In genomic region chr5:74798977-74799911, GRCh38 we compare ENCODE assay signal across 19 cellular contexts. TPM values are rescaled to one million over a fixed set of nuclear protein-coding genes. Genes with fewer than 3 reads are reported as not detected.
DNase-seq lines count a peak whose midpoint lies in the region; ATAC-seq and TF ChIP-seq lines count a peak whose summit lies in the region.
"Had no signal": no experiment of that assay in that cellular context is flagged by ENCODE, and none has a peak within 500 bp of the region (broad histone marks: within the 10 kb centered on the region; RNA-seq: fewer than 3 reads in every experiment).

No MANE protein-coding gene starts in this region.

- H2BK5ac ChIP-seq in IMR-90 (ENCODE audit: low read depth, low read length, poor library complexity, severe bottlenecking) = no peak overlapping the region

- H3K4ac ChIP-seq in IMR-90 (ENCODE audit: low read depth, low read length) = no peak overlapping the region

- no peak for TF ChIP-seq CTCF in IMR-90 (conservative IDR thresholded peaks at IDR 0.05; ENCODE audit: low read depth, low read length)
- TF ChIP-seq CTCF in choroid plexus epithelial cell (conservative IDR thresholded peaks at IDR 0.05; ENCODE audit: low read depth, low read length) = no peak
- no peak for TF ChIP-seq CTCF in Caco-2 (IDR thresholded peaks at IDR 0.05; ENCODE audit: insufficient read depth in 1 of 2, low read depth in 1 of 2, low read length in 1 of 2, severe bottlenecking in 1 of 2, unreplicated experiment in 1 of 2)

- dilution Hi-C loops in IMR-90 (cut with HindIII; ENCODE audit: low sequenced_read_pairs, unreplicated experiment) = no loop called here

- no peaks in the 10 kb centered on the region; the same call in 1 of the 2 replicates for H3K9me1 ChIP-seq in IMR-90 (ENCODE audit: insufficient read depth, low read length)

- H3K56ac ChIP-seq in IMR-90 (ENCODE audit: extremely low read depth, insufficient read depth, low read length) = no peak overlapping the region

- H3K9me3 Mint-ChIP-seq in Caco-2 (ENCODE audit: unreplicated experiment) = no peaks in the 10 kb centered on the region
- H3K9me3 Mint-ChIP-seq: CD4-positive, alpha-beta T cell had no signal

- no peak overlapping the region for H2BK120ac ChIP-seq in IMR-90 (ENCODE audit: low read depth, low read length)

- no peaks in the 10 kb centered on the region for H3K9me3 ChIP-seq in IMR-90 (ENCODE audit: control insufficient read depth, insufficient read depth, low read length)
- H3K9me3 ChIP-seq in skeletal muscle satellite cell (replicated peaks; ENCODE audit: low read length) = no peaks in the 10 kb centered on the region
- no peaks in the 10 kb centered on the region for H3K9me3 ChIP-seq in Caco-2

- CTCF ChIA-PET in IMR-90 (lab: Yijun Ruan, JAX) = no interaction called here
- CTCF ChIA-PET in Caco-2 (lab: Charles Lee) = no interaction called here

- intact Hi-C loops in IMR-90 (cut with micrococcal nuclease) = no loop called here
- intact Hi-C loops in Caco-2 (cut with micrococcal nuclease; ENCODE audit: unreplicated experiment) = no loop called here

- H3K27ac ChIP-seq in IMR-90 (ENCODE audit: insufficient read depth, low read length) (no peak overlapping the region), layer of hippocampus (ENCODE audit: low read depth, low read length) (peak overlapping the region; percentile 91)

- H2AK5ac ChIP-seq in IMR-90 (ENCODE audit: low read depth, low read length) = no peak overlapping the region

- no peak overlapping the region for H2AK9ac ChIP-seq in IMR-90 (replicated peaks; ENCODE audit: low read depth, low read length, poor library complexity)

- H3K4me3 Mint-ChIP-seq in Caco-2 (ENCODE audit: unreplicated experiment) = no peak overlapping the region
- H3K4me3 Mint-ChIP-seq: CD4-positive, alpha-beta T cell; naive thymus-derived CD4-positive, alpha-beta T cell; T-helper 17 cell had no signal

- H3K36me3 ChIP-seq in IMR-90 (ENCODE audit: control insufficient read depth, insufficient read depth, low read length) (no peaks in the 10 kb centered on the region), skeletal muscle satellite cell (ENCODE audit: insufficient read depth, low read length) (no peaks in the 10 kb centered on the region), Caco-2 (ENCODE audit: control insufficient read depth, insufficient read depth, low read length) (no peaks in the 10 kb centered on the region)

- peak; percentile 20 for DNase-seq in IMR-90
- DNase-seq in choroid plexus epithelial cell (ENCODE audit: low read depth) = peak; percentile 5
- no peak for DNase-seq in SKM-1 (lab: John Stamatoyannopoulos, UW; ENCODE audit: unreplicated experiment)
- DNase-seq in Caco-2 = no peak
- no peak for DNase-seq in HT-29 (ENCODE audit: low spot score)
- DNase-seq: CD4-positive, alpha-beta T cell; effector CD4-positive, alpha-beta T cell; GF-D8; KBM-7; left colon; naive thymus-derived CD4-positive, alpha-beta T cell; NCI-H1436; NCI-H526; T-helper 17 cell had no signal

- no peak overlapping the region for H3K14ac ChIP-seq in IMR-90 (replicated peaks; ENCODE audit: low read depth, low read length)

- 85% methylated on average over 17 of the region's 21 CpGs; no CpG with 5 or more reads in 1 of the 2 experiments for WGBS in IMR-90 (ENCODE audit: extremely low coverage in 2 of 2, insufficient read length in 1 of 2), 2 experiments

- H3K4me1 ChIP-seq in IMR-90 (ENCODE audit: control insufficient read depth, insufficient read depth, low read length) (no peaks in the 10 kb centered on the region), skeletal muscle satellite cell (ENCODE audit: control insufficient read depth, insufficient read depth, low read length) (peaks cover 16% of the 10 kb centered on the region), Caco-2 (no peaks in the 10 kb centered on the region)

- in situ Hi-C loops in IMR-90 (cut with MboI; ENCODE audit: low sequenced_read_pairs) = no loop called here

- no peak overlapping the region for H3K18ac ChIP-seq in IMR-90 (ENCODE audit: low read depth, low read length)

- H4K20me1 ChIP-seq in IMR-90 (ENCODE audit: insufficient read depth, low read length) = no peaks in the 10 kb centered on the region

- no peak overlapping the region for H4K5ac ChIP-seq in IMR-90 (ENCODE audit: low read depth, low read length)

- no peak overlapping the region for H4K8ac ChIP-seq in IMR-90 (ENCODE audit: low read depth in 2 of 2, low read length in 2 of 2)

- TF ChIP-seq POLR2A in IMR-90 (IDR thresholded peaks at IDR 0.05; ENCODE audit: low read depth, low read length) = no peak

- no peak for TF ChIP-seq RAD21 in IMR-90 (IDR thresholded peaks at IDR 0.05; ENCODE audit: low read length)

- H3K4me2 ChIP-seq in IMR-90 (ENCODE audit: low read depth, low read length) (no peak overlapping the region), skeletal muscle satellite cell (ENCODE audit: low read length) (peak overlapping the region; percentile 71)
- H3K4me2 ChIP-seq: smooth muscle cell had no signal

- no peak overlapping the region for H3K9ac ChIP-seq in IMR-90 (ENCODE audit: low read depth, low read length)
- peak overlapping the region; percentile 11 for H3K9ac ChIP-seq in skeletal muscle satellite cell (ENCODE audit: low read depth, low read length)

- no peaks in the 10 kb centered on the region for H3K27me3 Mint-ChIP-seq in Caco-2 (ENCODE audit: insufficient read depth, unreplicated experiment)
- H3K27me3 Mint-ChIP-seq: CD4-positive, alpha-beta T cell; naive thymus-derived CD4-positive, alpha-beta T cell; T-helper 17 cell had no signal

- H3K27me3 ChIP-seq in IMR-90 (ENCODE audit: control insufficient read depth, insufficient read depth, low read length) = no peaks in the 10 kb centered on the region
- no peaks in the 10 kb centered on the region for H3K27me3 ChIP-seq in layer of hippocampus (ENCODE audit: control insufficient read depth, insufficient read depth, low read length)
- no peaks in the 10 kb centered on the region for H3K27me3 ChIP-seq in skeletal muscle satellite cell (ENCODE audit: control insufficient read depth, insufficient read depth, low read length)
- no peaks in the 10 kb centered on the region for H3K27me3 ChIP-seq in Caco-2 (replicated peaks; ENCODE audit: control insufficient read depth, insufficient read depth, low read length)

- BruUV-seq in IMR-90 (replicated peaks; lab: Mats Ljungman, UMichigan) = no TSS peak
- BruUV-seq in Caco-2 (replicated peaks; lab: Mats Ljungman, UMichigan) = no TSS peak

- no peak overlapping the region for H3K27ac Mint-ChIP-seq in Caco-2 (ENCODE audit: unreplicated experiment)
- H3K27ac Mint-ChIP-seq: CD4-positive, alpha-beta T cell; naive thymus-derived CD4-positive, alpha-beta T cell; T-helper 17 cell had no signal

- ATAC-seq in IMR-90 (ENCODE audit: low read depth) (no peak), GM21786 (IDR thresholded peaks at IDR 0.05; ENCODE audit: unreplicated experiment) (no peak)
- ATAC-seq: left colon; naive thymus-derived CD4-positive, alpha-beta T cell; Panc1; T-helper 17 cell had no signal

- no peak overlapping the region for H2BK20ac ChIP-seq in IMR-90 (ENCODE audit: low read depth, low read length)

- H3K36me3 Mint-ChIP-seq in Caco-2 (ENCODE audit: insufficient read depth, unreplicated experiment) = peaks cover 12% of the 10 kb centered on the region

- H2AFZ ChIP-seq in IMR-90 (replicated peaks; ENCODE audit: low read length, poor library complexity) = no peak overlapping the region

- H2BK15ac ChIP-seq in IMR-90 (ENCODE audit: low read depth, low read length) = no peak overlapping the region

- H3K4me1 Mint-ChIP-seq in Caco-2 (ENCODE audit: low read depth, unreplicated experiment) = no peaks in the 10 kb centered on the region
- H3K4me1 Mint-ChIP-seq: naive thymus-derived CD4-positive, alpha-beta T cell had no signal

- no peaks in the 10 kb centered on the region for H3K79me1 ChIP-seq in IMR-90 (ENCODE audit: low read depth in 1 of 2, low read length in 2 of 2)

- H3K4me3 ChIP-seq in IMR-90 (ENCODE audit: insufficient read depth, low read depth, low read length) = no peak overlapping the region
- H3K4me3 ChIP-seq in choroid plexus epithelial cell (ENCODE audit: low read depth, low read length) = no peak overlapping the region
- H3K4me3 ChIP-seq in skeletal muscle satellite cell (ENCODE audit: low read length) = peak overlapping the region; percentile 60
- no peak overlapping the region for H3K4me3 ChIP-seq in Caco-2 (ENCODE audit: low read depth, low read length)
- H3K4me3 ChIP-seq: smooth muscle cell had no signal

- POLR2A ChIA-PET in IMR-90 (lab: Charles Lee; ENCODE audit: unreplicated experiment) (no interaction called here), Caco-2 (lab: Charles Lee) (no interaction called here)

- H3K23ac ChIP-seq in IMR-90 (ENCODE audit: low read depth, low read length) = no peak overlapping the region

- H4K91ac ChIP-seq in IMR-90 (ENCODE audit: insufficient read depth, low read depth, low read length) = no peak overlapping the region

TF ChIP-seq in IMR-90, 13 proteins besides CTCF, POLR2A, EP300 and RAD21 (continues in another document):
- TF ChIP-seq RFX5 (IDR thresholded peaks at IDR 0.05; ENCODE audit: low read depth, low read length) = no peak
- TF ChIP-seq SMC3 (IDR thresholded peaks at IDR 0.05; ENCODE audit: low read depth, low read length) = no peak
- TF ChIP-seq FOS (IDR thresholded peaks at IDR 0.05; ENCODE audit: low read depth, low read length) = no peak
- TF ChIP-seq MXI1 (IDR thresholded peaks at IDR 0.05; ENCODE audit: borderline replicate concordance, low read depth, low read length) = no peak
- no peak for TF ChIP-seq CEBPB (IDR thresholded peaks at IDR 0.05; ENCODE audit: low read depth, low read length)
- no peak for TF ChIP-seq MAFK (IDR thresholded peaks at IDR 0.05; ENCODE audit: low read depth, low read length)
- TF ChIP-seq RCOR1 (IDR thresholded peaks at IDR 0.05; ENCODE audit: insufficient replicate concordance, low read length) = no peak

RNA-seq across cellular contexts. Expression of gene NSA2, which starts 32.2 kb away (rescaled TPM):
- 5.4 and 25.6 TPM in 2 replicates for total RNA-seq in IMR-90 (2012; rRNA removed)
- 33.0 and 33.9 TPM in 2 replicates for polyA plus RNA-seq in IMR-90 (2012; rRNA removed)
- polyA plus RNA-seq in IMR-90 (2012; cell fraction: cytosol; rRNA removed) = 8.5 and 11.2 TPM in 2 replicates
- 1.6 and 9.3 TPM in 2 replicates for polyA plus RNA-seq in IMR-90 (2012; cell fraction: nucleus; rRNA removed; ENCODE audit: low replicate concordance)
- 104 and 120 TPM in 2 replicates for total RNA-seq in skeletal muscle satellite cell (2012; rRNA removed)
- 190 and 202 TPM in 2 replicates for total RNA-seq in Caco-2 (2022)
- total RNA-seq in HT-29 (2014; rRNA removed; shearing (Covaris generic)) = 31.4 and 48.1 TPM in 2 replicates

RNA-seq across cellular contexts. Expression of gene GFM2, which starts 32.3 kb away (rescaled TPM):
- 45.7 and 61.4 TPM in 2 replicates for total RNA-seq in IMR-90 (2012; rRNA removed)
- polyA plus RNA-seq in IMR-90 (2012; rRNA removed) = 18.8 and 23.3 TPM in 2 replicates
- polyA plus RNA-seq in IMR-90 (2012; cell fraction: cytosol; rRNA removed) = 5.0 and 7.4 TPM in 2 replicates
- polyA plus RNA-seq in IMR-90 (2012; cell fraction: nucleus; rRNA removed; ENCODE audit: low replicate concordance) = 6.8 and 41.6 TPM in 2 replicates
- total RNA-seq in skeletal muscle satellite cell (2012; rRNA removed) = 36.0 and 38.3 TPM in 2 replicates
- total RNA-seq in Caco-2 (2022) = 43.6 and 46.5 TPM in 2 replicates
- total RNA-seq in HT-29 (2014; rRNA removed; shearing (Covaris generic)) = 19.6 and 21.6 TPM in 2 replicates

Comparison
In these comparisons a context has a peak if more than half of its experiments do, and no peak if none do; other contexts are left out.
1. DNase-seq: peak in IMR-90 (single experiment) and choroid plexus epithelial cell (single experiment); none in SKM-1 (single experiment), Caco-2 (0 of 2) and HT-29 (single experiment).